ENCODE assay signal across 1 cellular context in the genomic region with DNA sequence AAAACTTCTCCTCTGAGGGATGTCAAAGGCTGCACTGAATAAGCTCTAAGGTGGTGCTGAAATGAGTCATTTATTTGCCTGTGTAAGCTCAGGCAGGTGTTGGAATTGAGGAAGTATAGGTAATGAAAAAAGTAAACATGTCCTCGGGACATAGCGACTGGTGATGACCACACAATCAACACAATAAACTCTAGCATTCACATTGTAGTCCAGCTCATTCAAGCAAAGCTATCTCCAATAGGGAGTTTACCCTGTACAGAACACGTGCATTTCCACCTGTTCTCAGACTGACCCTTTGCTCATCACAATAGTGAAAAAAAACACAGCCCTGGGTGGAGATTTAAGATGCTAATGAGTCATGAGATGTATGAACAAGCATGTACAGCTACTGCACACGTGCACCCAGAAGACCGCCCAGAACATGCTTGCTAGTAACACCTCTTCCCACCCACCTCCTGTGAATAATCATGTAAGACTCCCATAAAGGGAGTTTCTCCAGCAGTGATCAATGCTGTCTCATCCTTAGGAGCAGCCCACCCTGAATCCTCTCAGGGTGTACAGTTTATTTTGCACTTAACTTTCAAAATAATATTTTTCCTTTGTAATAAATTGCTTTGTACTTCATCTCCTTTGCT.
TF ChIP-seq lines count a peak whose summit lies in the region.

No MANE protein-coding gene starts in this region.

TF ChIP-seq in K562, 482 proteins besides CTCF, POLR2A, EP300 and RAD21 (continued from another document):
- TF ChIP-seq CUX1 (CRISPR knock-in tag; IDR thresholded peaks at IDR 0.05) (no peak), ZNF143 (CRISPR knock-in tag; IDR thresholded peaks at IDR 0.05) (no peak), SRF (CRISPR knock-in tag; IDR thresholded peaks at IDR 0.05) (0 out of 4 replicates have a peak, but pooled peaks of 1 of the 2 experiments have one; percentile 7), RFX1 (IDR thresholded peaks at IDR 0.05) (no peak), POLR2AphosphoS2 (IDR thresholded peaks at IDR 0.05; ENCODE audit: low read length) (no peak), L3MBTL2 (IDR thresholded peaks at IDR 0.05) (peak; percentile 70), HINFP (tag; conservative IDR thresholded peaks at IDR 0.05; ENCODE audit: low read depth) (no peak), PML (IDR thresholded peaks at IDR 0.05; ENCODE audit: low read length) (0 out of 2 replicates have a peak, but pooled peaks have one; percentile 19), VEZF1 (CRISPR knock-in tag; IDR thresholded peaks at IDR 0.05) (no peak), ZNF124 (CRISPR knock-in tag; IDR thresholded peaks at IDR 0.05) (no peak), CSDE1 (IDR thresholded peaks at IDR 0.05) (no peak; a peak in 1 of 4 replicates), ZNF699 (CRISPR knock-in tag; IDR thresholded peaks at IDR 0.05; ENCODE audit: insufficient replicate concordance) (no peak), HDGF (IDR thresholded peaks at IDR 0.05) (no peak), HDAC2 (IDR thresholded peaks at IDR 0.05) (peak; percentile 37; the same call in 1 of the 2 replicates), ZNF76 (CRISPR knock-in tag; IDR thresholded peaks at IDR 0.05; ENCODE audit: borderline replicate concordance) (no peak), ZNF444 (CRISPR knock-in tag; IDR thresholded peaks at IDR 0.05) (no peak), ZNF263 (CRISPR knock-in tag; IDR thresholded peaks at IDR 0.05; ENCODE audit: borderline replicate concordance) (no peak), PHF20 (IDR thresholded peaks at IDR 0.05; ENCODE audit: partially characterized antibody) (no peak), STAG1 (CRISPR knock-in tag; IDR thresholded peaks at IDR 0.05; ENCODE audit: borderline replicate concordance) (no peak), SOX6 (IDR thresholded peaks at IDR 0.05) (peak; percentile 60; the same call in 1 of the 2 replicates)
- TF ChIP-seq, protein P1, sequence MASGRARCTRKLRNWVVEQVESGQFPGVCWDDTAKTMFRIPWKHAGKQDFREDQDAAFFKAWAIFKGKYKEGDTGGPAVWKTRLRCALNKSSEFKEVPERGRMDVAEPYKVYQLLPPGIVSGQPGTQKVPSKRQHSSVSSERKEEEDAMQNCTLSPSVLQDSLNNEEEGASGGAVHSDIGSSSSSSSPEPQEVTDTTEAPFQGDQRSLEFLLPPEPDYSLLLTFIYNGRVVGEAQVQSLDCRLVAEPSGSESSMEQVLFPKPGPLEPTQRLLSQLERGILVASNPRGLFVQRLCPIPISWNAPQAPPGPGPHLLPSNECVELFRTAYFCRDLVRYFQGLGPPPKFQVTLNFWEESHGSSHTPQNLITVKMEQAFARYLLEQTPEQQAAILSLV (tag; IDR thresholded peaks at IDR 0.05) = no peak
- TF ChIP-seq, protein P2, sequence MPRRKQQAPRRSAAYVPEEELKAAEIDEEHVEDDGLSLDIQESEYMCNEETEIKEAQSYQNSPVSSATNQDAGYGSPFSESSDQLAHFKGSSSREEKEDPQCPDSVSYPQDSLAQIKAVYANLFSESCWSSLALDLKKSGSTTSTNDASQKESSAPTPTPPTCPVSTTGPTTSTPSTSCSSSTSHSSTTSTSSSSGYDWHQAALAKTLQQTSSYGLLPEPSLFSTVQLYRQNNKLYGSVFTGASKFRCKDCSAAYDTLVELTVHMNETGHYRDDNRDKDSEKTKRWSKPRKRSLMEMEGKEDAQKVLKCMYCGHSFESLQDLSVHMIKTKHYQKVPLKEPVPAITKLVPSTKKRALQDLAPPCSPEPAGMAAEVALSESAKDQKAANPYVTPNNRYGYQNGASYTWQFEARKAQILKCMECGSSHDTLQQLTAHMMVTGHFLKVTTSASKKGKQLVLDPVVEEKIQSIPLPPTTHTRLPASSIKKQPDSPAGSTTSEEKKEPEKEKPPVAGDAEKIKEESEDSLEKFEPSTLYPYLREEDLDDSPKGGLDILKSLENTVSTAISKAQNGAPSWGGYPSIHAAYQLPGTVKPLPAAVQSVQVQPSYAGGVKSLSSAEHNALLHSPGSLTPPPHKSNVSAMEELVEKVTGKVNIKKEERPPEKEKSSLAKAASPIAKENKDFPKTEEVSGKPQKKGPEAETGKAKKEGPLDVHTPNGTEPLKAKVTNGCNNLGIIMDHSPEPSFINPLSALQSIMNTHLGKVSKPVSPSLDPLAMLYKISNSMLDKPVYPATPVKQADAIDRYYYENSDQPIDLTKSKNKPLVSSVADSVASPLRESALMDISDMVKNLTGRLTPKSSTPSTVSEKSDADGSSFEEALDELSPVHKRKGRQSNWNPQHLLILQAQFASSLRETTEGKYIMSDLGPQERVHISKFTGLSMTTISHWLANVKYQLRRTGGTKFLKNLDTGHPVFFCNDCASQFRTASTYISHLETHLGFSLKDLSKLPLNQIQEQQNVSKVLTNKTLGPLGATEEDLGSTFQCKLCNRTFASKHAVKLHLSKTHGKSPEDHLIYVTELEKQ (CRISPR knock-in tag; IDR thresholded peaks at IDR 0.05) = no peak
- TF ChIP-seq, protein P3, sequence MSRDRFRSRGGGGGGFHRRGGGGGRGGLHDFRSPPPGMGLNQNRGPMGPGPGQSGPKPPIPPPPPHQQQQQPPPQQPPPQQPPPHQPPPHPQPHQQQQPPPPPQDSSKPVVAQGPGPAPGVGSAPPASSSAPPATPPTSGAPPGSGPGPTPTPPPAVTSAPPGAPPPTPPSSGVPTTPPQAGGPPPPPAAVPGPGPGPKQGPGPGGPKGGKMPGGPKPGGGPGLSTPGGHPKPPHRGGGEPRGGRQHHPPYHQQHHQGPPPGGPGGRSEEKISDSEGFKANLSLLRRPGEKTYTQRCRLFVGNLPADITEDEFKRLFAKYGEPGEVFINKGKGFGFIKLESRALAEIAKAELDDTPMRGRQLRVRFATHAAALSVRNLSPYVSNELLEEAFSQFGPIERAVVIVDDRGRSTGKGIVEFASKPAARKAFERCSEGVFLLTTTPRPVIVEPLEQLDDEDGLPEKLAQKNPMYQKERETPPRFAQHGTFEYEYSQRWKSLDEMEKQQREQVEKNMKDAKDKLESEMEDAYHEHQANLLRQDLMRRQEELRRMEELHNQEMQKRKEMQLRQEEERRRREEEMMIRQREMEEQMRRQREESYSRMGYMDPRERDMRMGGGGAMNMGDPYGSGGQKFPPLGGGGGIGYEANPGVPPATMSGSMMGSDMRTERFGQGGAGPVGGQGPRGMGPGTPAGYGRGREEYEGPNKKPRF (IDR thresholded peaks at IDR 0.05; ENCODE audit: low read depth, low read length) = no peak
- TF ChIP-seq, protein P4, sequence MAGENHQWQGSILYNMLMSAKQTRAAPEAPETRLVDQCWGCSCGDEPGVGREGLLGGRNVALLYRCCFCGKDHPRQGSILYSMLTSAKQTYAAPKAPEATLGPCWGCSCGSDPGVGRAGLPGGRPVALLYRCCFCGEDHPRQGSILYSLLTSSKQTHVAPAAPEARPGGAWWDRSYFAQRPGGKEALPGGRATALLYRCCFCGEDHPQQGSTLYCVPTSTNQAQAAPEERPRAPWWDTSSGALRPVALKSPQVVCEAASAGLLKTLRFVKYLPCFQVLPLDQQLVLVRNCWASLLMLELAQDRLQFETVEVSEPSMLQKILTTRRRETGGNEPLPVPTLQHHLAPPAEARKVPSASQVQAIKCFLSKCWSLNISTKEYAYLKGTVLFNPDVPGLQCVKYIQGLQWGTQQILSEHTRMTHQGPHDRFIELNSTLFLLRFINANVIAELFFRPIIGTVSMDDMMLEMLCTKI (IDR thresholded peaks at IDR 0.05; ENCODE audit: partially characterized antibody) = no peak
- TF ChIP-seq, protein P5, sequence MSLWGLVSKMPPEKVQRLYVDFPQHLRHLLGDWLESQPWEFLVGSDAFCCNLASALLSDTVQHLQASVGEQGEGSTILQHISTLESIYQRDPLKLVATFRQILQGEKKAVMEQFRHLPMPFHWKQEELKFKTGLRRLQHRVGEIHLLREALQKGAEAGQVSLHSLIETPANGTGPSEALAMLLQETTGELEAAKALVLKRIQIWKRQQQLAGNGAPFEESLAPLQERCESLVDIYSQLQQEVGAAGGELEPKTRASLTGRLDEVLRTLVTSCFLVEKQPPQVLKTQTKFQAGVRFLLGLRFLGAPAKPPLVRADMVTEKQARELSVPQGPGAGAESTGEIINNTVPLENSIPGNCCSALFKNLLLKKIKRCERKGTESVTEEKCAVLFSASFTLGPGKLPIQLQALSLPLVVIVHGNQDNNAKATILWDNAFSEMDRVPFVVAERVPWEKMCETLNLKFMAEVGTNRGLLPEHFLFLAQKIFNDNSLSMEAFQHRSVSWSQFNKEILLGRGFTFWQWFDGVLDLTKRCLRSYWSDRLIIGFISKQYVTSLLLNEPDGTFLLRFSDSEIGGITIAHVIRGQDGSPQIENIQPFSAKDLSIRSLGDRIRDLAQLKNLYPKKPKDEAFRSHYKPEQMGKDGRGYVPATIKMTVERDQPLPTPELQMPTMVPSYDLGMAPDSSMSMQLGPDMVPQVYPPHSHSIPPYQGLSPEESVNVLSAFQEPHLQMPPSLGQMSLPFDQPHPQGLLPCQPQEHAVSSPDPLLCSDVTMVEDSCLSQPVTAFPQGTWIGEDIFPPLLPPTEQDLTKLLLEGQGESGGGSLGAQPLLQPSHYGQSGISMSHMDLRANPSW (CRISPR knock-in tag; IDR thresholded peaks at IDR 0.05) = no peak
- TF ChIP-seq, protein P6, sequence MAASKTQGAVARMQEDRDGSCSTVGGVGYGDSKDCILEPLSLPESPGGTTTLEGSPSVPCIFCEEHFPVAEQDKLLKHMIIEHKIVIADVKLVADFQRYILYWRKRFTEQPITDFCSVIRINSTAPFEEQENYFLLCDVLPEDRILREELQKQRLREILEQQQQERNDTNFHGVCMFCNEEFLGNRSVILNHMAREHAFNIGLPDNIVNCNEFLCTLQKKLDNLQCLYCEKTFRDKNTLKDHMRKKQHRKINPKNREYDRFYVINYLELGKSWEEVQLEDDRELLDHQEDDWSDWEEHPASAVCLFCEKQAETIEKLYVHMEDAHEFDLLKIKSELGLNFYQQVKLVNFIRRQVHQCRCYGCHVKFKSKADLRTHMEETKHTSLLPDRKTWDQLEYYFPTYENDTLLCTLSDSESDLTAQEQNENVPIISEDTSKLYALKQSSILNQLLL (CRISPR knock-in tag; IDR thresholded peaks at IDR 0.05; ENCODE audit: borderline replicate concordance) = no peak
